ENCODE assay signal across 9 cellular contexts in the genomic region with DNA sequence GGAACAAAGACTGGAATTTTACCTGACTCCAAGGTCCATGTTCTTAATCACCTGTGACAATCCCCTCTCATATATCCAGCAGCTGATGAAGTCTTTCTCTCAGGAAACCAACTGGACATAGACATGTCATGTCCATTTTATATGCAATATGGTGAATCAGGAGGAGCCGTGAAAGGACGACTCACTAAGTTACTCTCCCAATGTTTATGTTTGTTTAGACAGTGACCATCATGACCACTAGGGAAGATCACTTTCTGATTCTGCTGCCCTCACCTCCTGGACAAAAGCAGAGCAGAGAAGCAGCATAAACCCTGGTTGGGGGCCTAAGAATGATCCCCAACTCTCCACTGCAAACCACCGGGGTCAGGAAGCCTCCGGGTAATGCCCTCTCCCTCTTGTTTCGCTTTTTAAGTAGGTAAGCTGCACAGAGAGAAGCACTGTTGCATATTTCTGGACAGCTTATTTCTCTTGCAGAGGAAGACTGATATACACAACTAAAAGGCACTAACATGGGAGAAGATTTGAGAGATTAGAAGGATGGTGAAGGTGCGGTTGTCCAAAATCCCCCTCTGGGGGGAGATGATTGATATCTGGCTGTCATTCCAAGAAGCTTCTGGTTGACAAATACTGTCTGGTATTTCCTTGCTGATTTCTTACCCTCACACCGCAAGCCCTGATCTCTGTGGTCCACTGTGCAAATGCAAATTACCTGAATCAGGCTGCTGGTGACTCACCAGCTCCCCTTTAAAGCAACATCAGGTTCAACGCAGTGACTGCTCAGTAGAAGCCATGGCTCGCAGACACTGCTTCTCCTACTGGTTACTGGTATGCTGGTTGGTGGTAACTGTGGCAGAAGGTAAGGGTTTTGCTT. TPM values are rescaled to one million over a fixed set of nuclear protein-coding genes. Genes with fewer than 3 reads are reported as not detected.
DNase-seq lines count a peak whose midpoint lies in the region; ATAC-seq and TF ChIP-seq lines count a peak whose summit lies in the region.
"Had no signal": no experiment of that assay in that cellular context is flagged by ENCODE, and none has a peak within 500 bp of the region (broad histone marks: within the 10 kb centered on the region; RNA-seq: fewer than 3 reads in every experiment).

A gene with protein sequence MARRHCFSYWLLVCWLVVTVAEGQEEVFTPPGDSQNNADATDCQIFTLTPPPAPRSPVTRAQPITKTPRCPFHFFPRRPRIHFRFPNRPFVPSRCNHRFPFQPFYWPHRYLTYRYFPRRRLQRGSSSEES (plus strand): TSS at position 773 of the 871 bp plus-strand sequence. CDS start 17 bp downstream, at position 790.

- H3K9me3 Mint-ChIP-seq in activated naive CD4-positive, alpha-beta T cell treated with anti-CD3 and anti-CD28 coated beads, Interleukin-2, amount 10 ng/mL, durations not matched to agents 7 days and 5 days, result no peaks in the 10 kb centered on the region

- 0 out of 2 replicates have a peak, but pooled peaks have one; percentile 19 for TF ChIP-seq CTCF in AG04450 (IDR thresholded peaks at IDR 0.05; ENCODE audit: low read depth, low read length)

- H3K27me3 Mint-ChIP-seq in activated naive CD4-positive, alpha-beta T cell treated with anti-CD3 and anti-CD28 coated beads, Interleukin-2, amount 10 ng/mL, durations not matched to agents 7 days and 5 days, result peaks cover 15% of the 10 kb centered on the region

- no peak within 1 kb of the TSS for H3K27ac Mint-ChIP-seq in activated naive CD4-positive, alpha-beta T cell treated with anti-CD3 and anti-CD28 coated beads, Interleukin-2, amount 10 ng/mL, durations not matched to agents 7 days and 5 days

- no peak within 1 kb of the TSS for H3K27ac ChIP-seq in AG04450 (ENCODE audit: low read depth, low read length)

- ATAC-seq in GM18909 (IDR thresholded peaks at IDR 0.05; ENCODE audit: poor library complexity, unreplicated experiment) (peak; percentile 97), HG03045 (IDR thresholded peaks at IDR 0.05; ENCODE audit: unreplicated experiment) (peak; percentile 91), SK-N-SH treated with all-trans-retinoic acid at 6 μM for 48 hours (peak; percentile 91)

- H3K4me1 Mint-ChIP-seq in activated naive CD4-positive, alpha-beta T cell treated with anti-CD3 and anti-CD28 coated beads, Interleukin-2, amount 10 ng/mL, durations not matched to agents 7 days and 5 days, result no peaks in the 10 kb centered on the region

- POLR2A ChIA-PET in AG04450 (lab: Yijun Ruan, JAX), result no interaction called here

- in situ Hi-C loops in G401 (cut with HindIII; ENCODE audit: low sequenced_read_pairs), result no loop called here

- H3K36me3 Mint-ChIP-seq in activated naive CD4-positive, alpha-beta T cell treated with anti-CD3 and anti-CD28 coated beads, Interleukin-2, amount 10 ng/mL, durations not matched to agents 7 days and 5 days, result no peaks in the 10 kb centered on the region

- no peak within 1 kb of the TSS for H3K4me3 Mint-ChIP-seq in activated naive CD4-positive, alpha-beta T cell treated with anti-CD3 and anti-CD28 coated beads, Interleukin-2, amount 10 ng/mL, durations not matched to agents 7 days and 5 days

- H3K27me3 ChIP-seq in AG04450 (ENCODE audit: control insufficient read depth, insufficient read depth, low read length), result no peaks in the 10 kb centered on the region

- H3K9me3 ChIP-seq in AG04450 (ENCODE audit: control insufficient read depth, insufficient read depth, low read length), result no peaks in the 10 kb centered on the region

- CTCF ChIA-PET in AG04450 (lab: Charles Lee), result interaction anchor here (0.8 to 1.9 kb wide), 3 partner anchors 7 to 169 kb away, joined by 4 to 7 read pairs (median 4); a partner anchor contains a TSS
- CTCF ChIA-PET in activated naive CD4-positive, alpha-beta T cell treated with anti-CD3 and anti-CD28 coated beads, Interleukin-2, amount 10 ng/mL, durations not matched to agents 7 days and 5 days (lab: Charles Lee), result interaction anchor here (1.3 kb wide), 1 partner anchor 288 kb away, joined by 3 read pairs; no protein-coding TSS in a partner anchor

- DNase-seq in AG04450 (ENCODE audit: low read depth, low spot score), result no peak
- peak; percentile 96 for DNase-seq in kidney tubule cell (ENCODE audit: low spot score)
- no peak for DNase-seq in ureter (ENCODE audit: low spot score)
- no peak for DNase-seq in G401 (ENCODE audit: low spot score)
- no peak for DNase-seq in activated naive CD4-positive, alpha-beta T cell treated with anti-CD3 and anti-CD28 coated beads, Interleukin-2, amount 10 ng/mL, durations not matched to agents 7 days and 5 days

- H3K4me3 ChIP-seq in AG04450 (ENCODE audit: low read depth, low read length), result no peak within 1 kb of the TSS

TF ChIP-seq in SK-N-SH treated with all-trans-retinoic acid at 6 μM for 48 hours, 23 proteins besides CTCF, POLR2A, EP300 and RAD21:
- TF ChIP-seq, protein P1, sequence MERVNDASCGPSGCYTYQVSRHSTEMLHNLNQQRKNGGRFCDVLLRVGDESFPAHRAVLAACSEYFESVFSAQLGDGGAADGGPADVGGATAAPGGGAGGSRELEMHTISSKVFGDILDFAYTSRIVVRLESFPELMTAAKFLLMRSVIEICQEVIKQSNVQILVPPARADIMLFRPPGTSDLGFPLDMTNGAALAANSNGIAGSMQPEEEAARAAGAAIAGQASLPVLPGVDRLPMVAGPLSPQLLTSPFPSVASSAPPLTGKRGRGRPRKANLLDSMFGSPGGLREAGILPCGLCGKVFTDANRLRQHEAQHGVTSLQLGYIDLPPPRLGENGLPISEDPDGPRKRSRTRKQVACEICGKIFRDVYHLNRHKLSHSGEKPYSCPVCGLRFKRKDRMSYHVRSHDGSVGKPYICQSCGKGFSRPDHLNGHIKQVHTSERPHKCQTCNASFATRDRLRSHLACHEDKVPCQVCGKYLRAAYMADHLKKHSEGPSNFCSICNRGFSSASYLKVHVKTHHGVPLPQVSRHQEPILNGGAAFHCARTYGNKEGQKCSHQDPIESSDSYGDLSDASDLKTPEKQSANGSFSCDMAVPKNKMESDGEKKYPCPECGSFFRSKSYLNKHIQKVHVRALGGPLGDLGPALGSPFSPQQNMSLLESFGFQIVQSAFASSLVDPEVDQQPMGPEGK (CRISPR knock-in tag; IDR thresholded peaks at IDR 0.05; ENCODE audit: borderline replicate concordance), result no peak
- TF ChIP-seq SNAI2 (CRISPR knock-in tag; IDR thresholded peaks at IDR 0.05) (no peak), ARNTL (CRISPR knock-in tag; IDR thresholded peaks at IDR 0.05; ENCODE audit: borderline replicate concordance, low read depth) (no peak), ZNF8 (CRISPR knock-in tag; IDR thresholded peaks at IDR 0.05) (no peak), PPARA (CRISPR knock-in tag; IDR thresholded peaks at IDR 0.05; ENCODE audit: borderline replicate concordance) (no peak), GLIS3 (CRISPR knock-in tag; IDR thresholded peaks at IDR 0.05) (no peak), ISL1 (CRISPR knock-in tag; IDR thresholded peaks at IDR 0.05) (no peak), RARB (CRISPR knock-in tag; IDR thresholded peaks at IDR 0.05) (no peak), CSDC2 (CRISPR knock-in tag; IDR thresholded peaks at IDR 0.05) (no peak)

RNA-seq across cellular contexts. Expression of the gene that starts here (rescaled TPM):
- not detected in 2 replicates for polyA plus RNA-seq in AG04450 (2011; rRNA removed)
- polyA minus RNA-seq in AG04450 (2011; rRNA and poly(A)+ RNA removed), result not detected in 2 replicates
- not detected for total RNA-seq in ureter
- total RNA-seq in G401 (2014; rRNA removed; shearing (Covaris generic)), result not detected in 2 replicates
- total RNA-seq: dermis microvascular lymphatic vessel endothelial cell had no signal
